Comparison of ENCODE assay signal across 8 cellular contexts in the genomic region with DNA sequence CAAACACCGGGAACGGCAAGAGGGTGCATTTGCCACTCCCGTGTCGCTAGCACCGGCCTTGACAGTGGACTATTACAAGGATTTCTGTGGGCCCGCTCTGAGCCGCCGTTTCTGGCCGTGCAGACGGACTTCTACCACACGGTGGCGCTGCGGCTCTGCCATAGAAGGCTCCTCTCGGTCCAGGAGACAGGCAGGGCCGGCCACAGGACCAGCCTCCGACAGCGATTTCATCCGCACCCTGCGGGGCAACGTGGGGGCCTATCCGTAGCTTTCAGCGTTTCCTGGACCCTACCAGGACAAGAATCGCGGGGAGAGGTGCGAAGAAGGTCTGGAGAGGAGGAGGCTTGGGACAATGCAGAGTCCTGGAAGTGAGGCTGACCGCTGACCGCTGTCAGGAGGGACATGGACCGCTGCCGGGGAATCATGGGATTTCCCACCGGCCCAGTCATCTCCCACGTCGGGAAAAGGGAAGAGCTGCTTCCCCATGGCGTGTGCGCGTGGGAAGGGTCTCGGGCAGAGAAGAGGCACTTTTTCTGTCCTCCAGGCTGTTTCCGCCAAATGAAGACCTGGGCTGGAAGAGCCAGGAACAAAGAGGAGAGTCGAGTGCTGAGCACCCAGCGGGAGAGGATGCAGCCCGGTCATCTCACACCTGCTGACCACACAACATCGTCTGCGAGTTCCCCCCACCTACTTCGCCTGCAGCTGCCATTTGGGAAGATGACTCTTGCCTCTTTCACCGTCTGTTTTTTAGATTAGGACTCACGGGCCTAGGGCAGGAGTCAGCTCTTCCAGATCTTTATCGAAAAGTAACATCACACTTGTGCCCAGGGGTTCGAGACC. TPM values are rescaled to one million over a fixed set of nuclear protein-coding genes. Genes with fewer than 3 reads are reported as not detected.
DNase-seq lines count a peak whose midpoint lies in the region; ATAC-seq and TF ChIP-seq lines count a peak whose summit lies in the region.

No MANE protein-coding gene starts in this region.

- H3K27me3 ChIP-seq in CD4-positive, alpha-beta T cell (ENCODE audit: control insufficient read depth, insufficient read depth, low read length): no peaks in the 10 kb centered on the region
- H3K27me3 ChIP-seq in RWPE2 (ENCODE audit: insufficient read depth, poor library complexity, severe bottlenecking): no peaks in the 10 kb centered on the region
- H3K27me3 ChIP-seq in neuron (ENCODE audit: insufficient read depth, low read length): no peaks in the 10 kb centered on the region

- H3K4me3 Mint-ChIP-seq in CD4-positive, alpha-beta T cell: no peak overlapping the region
- peak overlapping the region; percentile 41 for H3K4me3 Mint-ChIP-seq in stimulated activated naive CD8-positive, alpha-beta T cell treated with anti-CD3 and anti-CD28 coated beads, Interleukin-15, Interleukin-2, amounts not matched to agents 100 ng/mL and 50 ng/mL, for 24 hours

- intact Hi-C loops in CD4-positive, alpha-beta T cell (cut with DNase I, micrococcal nuclease): loop anchor here (1.0 to 10.0 kb wide), 8 partner anchors 119 to 781 kb away; no protein-coding TSS in a partner anchor

- peak overlapping the region; percentile 29; the same call in 1 of the 2 replicates for H3K4me3 ChIP-seq in LNCaP clone FGC (ENCODE audit: low read depth, low read length)
- H3K4me3 ChIP-seq in RWPE2 (ENCODE audit: severe bottlenecking): no peak overlapping the region
- peak overlapping the region in 1 of 2 donors; percentile 4 for H3K4me3 ChIP-seq in foreskin fibroblast (ENCODE audit: low read depth in 1 of 2, low read length in 2 of 2)
- H3K4me3 ChIP-seq in neuron (ENCODE audit: low read length): peak overlapping the region; percentile 30

- H3K4me1 ChIP-seq in RWPE2 (ENCODE audit: insufficient read depth, poor library complexity, severe bottlenecking) (peaks cover 9% of the 10 kb centered on the region), neuron (ENCODE audit: insufficient read depth, low read length) (peaks cover 4% of the 10 kb centered on the region)

- H2AFZ ChIP-seq in neuron (ENCODE audit: low read depth, low read length): peak overlapping the region; percentile 32

- H3K27ac ChIP-seq in CD4-positive, alpha-beta T cell (ENCODE audit: low read depth, low read length): no peak overlapping the region
- H3K27ac ChIP-seq in RWPE2 (ENCODE audit: poor library complexity, severe bottlenecking): no peak overlapping the region

- H3K27ac Mint-ChIP-seq in CD4-positive, alpha-beta T cell: no peak overlapping the region
- H3K27ac Mint-ChIP-seq in stimulated activated naive CD8-positive, alpha-beta T cell treated with anti-CD3 and anti-CD28 coated beads, Interleukin-15, Interleukin-2, amounts not matched to agents 100 ng/mL and 50 ng/mL, for 24 hours: no peak overlapping the region

- CTCF ChIA-PET in CD4-positive, alpha-beta T cell (lab: Charles Lee): interaction anchor here (0.6 to 1.9 kb wide), 9 partner anchors 9 to 749 kb away, joined by 3 to 7 read pairs (median 4); no protein-coding TSS in a partner anchor

- peaks cover 6% of the 10 kb centered on the region for H3K27me3 Mint-ChIP-seq in CD4-positive, alpha-beta T cell
- H3K27me3 Mint-ChIP-seq in stimulated activated naive CD8-positive, alpha-beta T cell treated with anti-CD3 and anti-CD28 coated beads, Interleukin-15, Interleukin-2, amounts not matched to agents 100 ng/mL and 50 ng/mL, for 24 hours: no peaks in the 10 kb centered on the region

- H3K9me3 Mint-ChIP-seq in CD4-positive, alpha-beta T cell: no peaks in the 10 kb centered on the region
- no peaks in the 10 kb centered on the region for H3K9me3 Mint-ChIP-seq in stimulated activated naive CD8-positive, alpha-beta T cell treated with anti-CD3 and anti-CD28 coated beads, Interleukin-15, Interleukin-2, amounts not matched to agents 100 ng/mL and 50 ng/mL, for 24 hours

- H3K36me3 ChIP-seq in RWPE2 (ENCODE audit: low read depth) (no peaks in the 10 kb centered on the region), neuron (ENCODE audit: insufficient read depth, low read length) (no peaks in the 10 kb centered on the region)

- peak; percentile 67 for ATAC-seq in CD4-positive, alpha-beta T cell (ENCODE audit: poor library complexity)
- ATAC-seq in GM21423 (IDR thresholded peaks at IDR 0.05; ENCODE audit: unreplicated experiment) (peak; percentile 69), RWPE2 (ENCODE audit: low read depth) (peak; percentile 88)

- TF ChIP-seq CTCF in CD4-positive, alpha-beta T cell (IDR thresholded peaks at IDR 0.05): peak; percentile 94
- TF ChIP-seq CTCF in LNCaP clone FGC (IDR thresholded peaks at IDR 0.05; ENCODE audit: control insufficient read depth, extremely low read depth, insufficient read depth) (peak; percentile 81), RWPE2 (IDR thresholded peaks at IDR 0.05; ENCODE audit: poor library complexity, severe bottlenecking) (peak; percentile 92), foreskin fibroblast (IDR thresholded peaks at IDR 0.05; ENCODE audit: low read depth, low read length) (peak; percentile 81)

- no peaks in the 10 kb centered on the region for H3K9me3 ChIP-seq in CD4-positive, alpha-beta T cell (ENCODE audit: control insufficient read depth, low read length)
- no peaks in the 10 kb centered on the region for H3K9me3 ChIP-seq in RWPE2 (ENCODE audit: severe bottlenecking)
- H3K9me3 ChIP-seq in neuron (ENCODE audit: low read length): peaks cover 1% of the 10 kb centered on the region

- DNase-seq in CD4-positive, alpha-beta T cell: peak; percentile 65 to 84 (median 72)
- DNase-seq in LNCaP clone FGC (ENCODE audit: low read depth): no peak
- peak; percentile 82 for DNase-seq in RWPE2 (ENCODE audit: low spot score)
- DNase-seq in activated effector memory CD4-positive, alpha-beta T cell treated with Interleukin-2 at 50 U/mL for 16 hours: peak; percentile 63
- peak; percentile 73 to 93 for DNase-seq in foreskin fibroblast

- peaks cover 18% of the 10 kb centered on the region for H3K4me1 Mint-ChIP-seq in CD4-positive, alpha-beta T cell (ENCODE audit: low read depth)
- peaks cover 8% of the 10 kb centered on the region for H3K4me1 Mint-ChIP-seq in stimulated activated naive CD8-positive, alpha-beta T cell treated with anti-CD3 and anti-CD28 coated beads, Interleukin-15, Interleukin-2, amounts not matched to agents 100 ng/mL and 50 ng/mL, for 24 hours (ENCODE audit: low read depth)

- POLR2A ChIA-PET in CD4-positive, alpha-beta T cell (lab: Charles Lee): interaction anchor here (2.4 kb wide), 1 partner anchor 17 kb away, joined by 10 read pairs; no protein-coding TSS in a partner anchor

- H3K36me3 Mint-ChIP-seq in CD4-positive, alpha-beta T cell (ENCODE audit: low read depth): no peaks in the 10 kb centered on the region
- no peaks in the 10 kb centered on the region for H3K36me3 Mint-ChIP-seq in stimulated activated naive CD8-positive, alpha-beta T cell treated with anti-CD3 and anti-CD28 coated beads, Interleukin-15, Interleukin-2, amounts not matched to agents 100 ng/mL and 50 ng/mL, for 24 hours (ENCODE audit: low read depth)

RNA-seq across cellular contexts. Expression of gene HAAO, which starts 35.5 kb away (rescaled TPM):
- total RNA-seq in CD4-positive, alpha-beta T cell: not detected
